In genomic region chr4:6663596-6664393, GRCh38 we compare ENCODE assay signal across 9 cellular contexts. TPM values are rescaled to one million over a fixed set of nuclear protein-coding genes. Genes with fewer than 3 reads are reported as not detected.
DNase-seq lines count a peak whose midpoint lies in the region; ATAC-seq lines count a peak whose summit lies in the region.
"Had no signal": no experiment of that assay in that cellular context is flagged by ENCODE, and none has a peak within 500 bp of the region (broad histone marks: within the 10 kb centered on the region; RNA-seq: fewer than 3 reads in every experiment).

No MANE protein-coding gene starts in this region.

- H3K36me3 Mint-ChIP-seq in activated T-cell treated with anti-CD3 and anti-CD28 coated beads, Interleukin-2, amount 50 U/mL, for 4 hours (ENCODE audit: insufficient read depth) = no peaks in the 10 kb centered on the region
- peaks cover 3% of the 10 kb centered on the region for H3K36me3 Mint-ChIP-seq in effector memory CD8-positive, alpha-beta T cell (ENCODE audit: insufficient read depth)
- H3K36me3 Mint-ChIP-seq in natural killer cell treated with Interleukin-12 subunit alpha and Interleukin-12 subunit beta and Interleukin-15 and Interleukin-18, amount 100 ng/mL, for 72 hours = no peaks in the 10 kb centered on the region

- H3K4me3 Mint-ChIP-seq in activated T-cell treated with anti-CD3 and anti-CD28 coated beads, Interleukin-2, amount 50 U/mL, for 4 hours = no peak overlapping the region
- peak overlapping the region in 1 of 2 donors; percentile 4 for H3K4me3 Mint-ChIP-seq in effector memory CD8-positive, alpha-beta T cell
- H3K4me3 Mint-ChIP-seq in natural killer cell treated with Interleukin-12 subunit alpha and Interleukin-12 subunit beta and Interleukin-15 and Interleukin-18, amount 100 ng/mL, for 72 hours = no peak overlapping the region

- ATAC-seq in activated T-cell treated with anti-CD3 and anti-CD28 coated beads, Interleukin-2, amount 50 U/mL, for 4 hours = peak; percentile 28 to 58
- peak; percentile 25 for ATAC-seq in effector memory CD8-positive, alpha-beta T cell (replicated peaks)
- ATAC-seq in natural killer cell treated with Interleukin-12 subunit alpha and Interleukin-12 subunit beta and Interleukin-15 and Interleukin-18, amount 100 ng/mL, for 72 hours = peak in 1 of 2 donors; percentile 36
- ATAC-seq in GM19035 (IDR thresholded peaks at IDR 0.05; ENCODE audit: unreplicated experiment) = no peak

- WGBS in urinary bladder = 13% methylated on average over 55 of the region's 55 CpGs

- H3K4me1 Mint-ChIP-seq in activated T-cell treated with anti-CD3 and anti-CD28 coated beads, Interleukin-2, amount 50 U/mL, for 4 hours (ENCODE audit: low read depth) = peaks cover 7% of the 10 kb centered on the region
- H3K4me1 Mint-ChIP-seq in effector memory CD8-positive, alpha-beta T cell (ENCODE audit: low read depth in 2 of 2) = peaks cover 0 to 5% of the 10 kb centered on the region in 2 donors
- H3K4me1 Mint-ChIP-seq in natural killer cell treated with Interleukin-12 subunit alpha and Interleukin-12 subunit beta and Interleukin-15 and Interleukin-18, amount 100 ng/mL, for 72 hours (ENCODE audit: low read depth in 2 of 2) = peaks cover 0 to 4% of the 10 kb centered on the region in 2 donors

- peaks cover 12% of the 10 kb centered on the region for H3K27me3 Mint-ChIP-seq in activated T-cell treated with anti-CD3 and anti-CD28 coated beads, Interleukin-2, amount 50 U/mL, for 4 hours (ENCODE audit: low read depth)
- H3K27me3 Mint-ChIP-seq in effector memory CD8-positive, alpha-beta T cell = peaks cover 5 to 38% of the 10 kb centered on the region in 2 donors
- H3K27me3 Mint-ChIP-seq in natural killer cell treated with Interleukin-12 subunit alpha and Interleukin-12 subunit beta and Interleukin-15 and Interleukin-18, amount 100 ng/mL, for 72 hours = peaks cover 20 to 23% of the 10 kb centered on the region in 2 donors

- H3K27ac ChIP-seq in urinary bladder (ENCODE audit: low read depth) = no peak overlapping the region

- H3K36me3 ChIP-seq in urinary bladder (ENCODE audit: insufficient read depth) = no peaks in the 10 kb centered on the region

- H3K4me1 ChIP-seq in urinary bladder (ENCODE audit: insufficient read depth) = peaks cover 1% of the 10 kb centered on the region

- DNase-seq in activated T-cell treated with anti-CD3 and anti-CD28 coated beads, Interleukin-2, amount 50 U/mL, for 4 hours = no peak
- DNase-seq in activated T-cell treated with anti-CD3 and anti-CD28 coated beads, Interleukin-2, amount 50 U/mL, for 1 hour = no peak
- no peak for DNase-seq in effector memory CD8-positive, alpha-beta T cell
- DNase-seq in natural killer cell treated with Interleukin-12 subunit alpha and Interleukin-12 subunit beta and Interleukin-15 and Interleukin-18, amount 100 ng/mL, for 72 hours (ENCODE audit: low spot score) = peak; percentile 26
- DNase-seq in activated CD8-positive, alpha-beta memory T cell treated with anti-CD3 and anti-CD28 coated beads, Interleukin-2, amount 50 U/mL, for 4 hours = no peak
- DNase-seq in NCI-H1417 (lab: John Stamatoyannopoulos, UW) = no peak
- DNase-seq: NCI-H446 treated with DMSO at 0.1 percent for 48 hours had no signal

- no peak overlapping the region for H3K27ac Mint-ChIP-seq in effector memory CD8-positive, alpha-beta T cell
- no peak overlapping the region for H3K27ac Mint-ChIP-seq in natural killer cell treated with Interleukin-12 subunit alpha and Interleukin-12 subunit beta and Interleukin-15 and Interleukin-18, amount 100 ng/mL, for 72 hours

- peak overlapping the region; percentile 32 for H3K4me3 ChIP-seq in urinary bladder (ENCODE audit: low read depth, low read length)

- H3K9me3 Mint-ChIP-seq in activated T-cell treated with anti-CD3 and anti-CD28 coated beads, Interleukin-2, amount 50 U/mL, for 4 hours = no peaks in the 10 kb centered on the region
- no peaks in the 10 kb centered on the region for H3K9me3 Mint-ChIP-seq in effector memory CD8-positive, alpha-beta T cell
- no peaks in the 10 kb centered on the region for H3K9me3 Mint-ChIP-seq in natural killer cell treated with Interleukin-12 subunit alpha and Interleukin-12 subunit beta and Interleukin-15 and Interleukin-18, amount 100 ng/mL, for 72 hours

RNA-seq across cellular contexts. Expression of gene MRFAP1, which starts 23.3 kb away (rescaled TPM):
- total RNA-seq in activated T-cell treated with anti-CD3 and anti-CD28 coated beads, Interleukin-2, amount 50 U/mL, for 4 hours = 100 to 1,000 TPM; 116 to 134 (median 128) TPM
- total RNA-seq in natural killer cell treated with Interleukin-12 subunit alpha and Interleukin-12 subunit beta and Interleukin-15 and Interleukin-18, amount 100 ng/mL, for 72 hours = 100 to 1,000 TPM; 102 to 123 TPM
- total RNA-seq in urinary bladder = 81.2 TPM
- polyA plus RNA-seq in urinary bladder = 384 TPM

RNA-seq across cellular contexts. Expression of gene S100P, which starts 29.9 kb away (rescaled TPM):
- total RNA-seq in activated T-cell treated with anti-CD3 and anti-CD28 coated beads, Interleukin-2, amount 50 U/mL, for 4 hours = 1 to 10 TPM in 2 of 3 donors, not detected in 1; 1.3 to 2.8 TPM
- total RNA-seq in natural killer cell treated with Interleukin-12 subunit alpha and Interleukin-12 subunit beta and Interleukin-15 and Interleukin-18, amount 100 ng/mL, for 72 hours = 1 to 10 TPM; 4.5 to 5.1 TPM
- total RNA-seq in urinary bladder = 88.9 TPM
- 203 TPM for polyA plus RNA-seq in urinary bladder

RNA-seq across cellular contexts. Expression of gene MRFAP1L1, which starts 45.9 kb away (rescaled TPM):
- total RNA-seq in activated T-cell treated with anti-CD3 and anti-CD28 coated beads, Interleukin-2, amount 50 U/mL, for 4 hours = 10 to 100 TPM; 47.0 to 53.2 (median 52.4) TPM
- 10 to 100 TPM; 44.0 to 55.1 TPM for total RNA-seq in natural killer cell treated with Interleukin-12 subunit alpha and Interleukin-12 subunit beta and Interleukin-15 and Interleukin-18, amount 100 ng/mL, for 72 hours
- total RNA-seq in urinary bladder = 56.0 TPM
- 73.1 TPM for polyA plus RNA-seq in urinary bladder

RNA-seq across cellular contexts. Expression of gene BLOC1S4, which starts 52.2 kb away (rescaled TPM):
- 10 to 100 TPM; 24.4 to 27.4 (median 26.0) TPM for total RNA-seq in activated T-cell treated with anti-CD3 and anti-CD28 coated beads, Interleukin-2, amount 50 U/mL, for 4 hours
- total RNA-seq in natural killer cell treated with Interleukin-12 subunit alpha and Interleukin-12 subunit beta and Interleukin-15 and Interleukin-18, amount 100 ng/mL, for 72 hours = 10 to 100 TPM; 15.9 to 16.7 TPM
- 5.6 TPM for total RNA-seq in urinary bladder
- polyA plus RNA-seq in urinary bladder = 12.4 TPM

Comparison
In these comparisons a context has a peak if more than half of its experiments do, and no peak if none do; other contexts are left out.
1. RNA of gene S100P, which starts 29.9 kb away (total RNA-seq): 88.9 TPM in urinary bladder (single experiment); 4.5 to 5.1 TPM in natural killer cell treated with Interleukin-12 subunit alpha and Interleukin-12 subunit beta and Interleukin-15 and Interleukin-18, amount 100 ng/mL, for 72 hours and 1.3 to 2.8 TPM in activated T-cell treated with anti-CD3 and anti-CD28 coated beads, Interleukin-2, amount 50 U/mL, for 4 hours; every median in the first group is over 10 times any median in the second.